2 cellular contexts compared by ENCODE assay signal in genomic region chr2:73252238-73253027, GRCh38.
TF ChIP-seq lines count a peak whose summit lies in the region.

No MANE protein-coding gene starts in this region.

TF ChIP-seq in K562, 482 proteins besides CTCF, POLR2A, EP300 and RAD21:
- TF ChIP-seq CXXC5 (CRISPR knock-in tag; IDR thresholded peaks at IDR 0.05) (no peak), MITF (IDR thresholded peaks at IDR 0.05) (no peak), POLR2G (IDR thresholded peaks at IDR 0.05; ENCODE audit: low read depth, low read length) (peak; percentile 53), MCM3 (IDR thresholded peaks at IDR 0.05) (no peak)

TF ChIP-seq in HEK293T, 16 proteins besides CTCF, POLR2A, EP300 and RAD21:
- no peak for TF ChIP-seq HDGF (IDR thresholded peaks at IDR 0.05; ENCODE audit: borderline replicate concordance)
- no peak for TF ChIP-seq NFRKB (IDR thresholded peaks at IDR 0.05)
- TF ChIP-seq FOXM1 (IDR thresholded peaks at IDR 0.05; ENCODE audit: borderline replicate concordance), result no peak
- TF ChIP-seq PKNOX1 (IDR thresholded peaks at IDR 0.05), result no peak
- no peak for TF ChIP-seq ELF4 (IDR thresholded peaks at IDR 0.05)
- no peak for TF ChIP-seq TARDBP (IDR thresholded peaks at IDR 0.05)
- no peak for TF ChIP-seq LEF1 (IDR thresholded peaks at IDR 0.05; ENCODE audit: borderline replicate concordance)
- TF ChIP-seq FOXK2 (IDR thresholded peaks at IDR 0.05), result no peak
- TF ChIP-seq SUZ12 (IDR thresholded peaks at IDR 0.05), result no peak
- TF ChIP-seq BHLHE40 (IDR thresholded peaks at IDR 0.05; ENCODE audit: borderline replicate concordance), result no peak
- TF ChIP-seq ARNT (IDR thresholded peaks at IDR 0.05), result no peak
- no peak for TF ChIP-seq SP1 (IDR thresholded peaks at IDR 0.05)
- TF ChIP-seq CTBP1 (IDR thresholded peaks at IDR 0.05; ENCODE audit: borderline replicate concordance), result no peak
- no peak for TF ChIP-seq ZNF384 (IDR thresholded peaks at IDR 0.05)
- no peak for TF ChIP-seq FOXA1 (IDR thresholded peaks at IDR 0.05)
